In genomic region chr2:181642071-181642470, GRCh38 we compare ENCODE assay signal across 18 cellular contexts. TPM values are rescaled to one million over a fixed set of nuclear protein-coding genes. Genes with fewer than 3 reads are reported as not detected.
"Had no signal": no experiment of that assay in that cellular context is flagged by ENCODE, and none has a peak within 500 bp of the region (broad histone marks: within the 10 kb centered on the region; RNA-seq: fewer than 3 reads in every experiment).

No MANE protein-coding gene starts in this region.

- H3K4me3 Mint-ChIP-seq: activated B cell treated with CpG ODN at 0.5 μM for 24 hours; activated CD4-positive, alpha-beta T cell treated with anti-CD3 and anti-CD28 coated beads, Interleukin-2, amount 10 ng/mL, durations not matched to agents 7 days and 5 days; activated naive CD4-positive, alpha-beta T cell treated with anti-CD3 and anti-CD28 coated beads, Interleukin-2, amount 10 ng/mL, durations not matched to agents 7 days and 5 days; naive thymus-derived CD4-positive, alpha-beta T cell had no signal

- H3K79me2 ChIP-seq: parathyroid adenoma had no signal

- H3K4me1 ChIP-seq: lower lobe of right lung, parathyroid adenoma, thyroid gland had no signal

- H3K27ac ChIP-seq: body of pancreas, epithelial cell of prostate, lower lobe of right lung, parathyroid adenoma, thyroid gland had no signal

- H3K4me3 ChIP-seq: body of pancreas, lower lobe of right lung, thyroid gland had no signal

- H3K4me1 Mint-ChIP-seq: activated B cell treated with CpG ODN at 0.5 μM for 24 hours; activated CD4-positive, alpha-beta T cell treated with anti-CD3 and anti-CD28 coated beads, Interleukin-2, amount 10 ng/mL, durations not matched to agents 7 days and 5 days; activated naive CD4-positive, alpha-beta T cell treated with anti-CD3 and anti-CD28 coated beads, Interleukin-2, amount 10 ng/mL, durations not matched to agents 7 days and 5 days; naive thymus-derived CD4-positive, alpha-beta T cell had no signal

- H3K36me3 Mint-ChIP-seq: activated naive CD4-positive, alpha-beta T cell treated with anti-CD3 and anti-CD28 coated beads, Interleukin-2, amount 10 ng/mL, durations not matched to agents 7 days and 5 days; naive thymus-derived CD4-positive, alpha-beta T cell had no signal

- H3K27ac Mint-ChIP-seq: activated B cell treated with CpG ODN at 0.5 μM for 24 hours; activated CD4-positive, alpha-beta T cell treated with anti-CD3 and anti-CD28 coated beads, Interleukin-2, amount 10 ng/mL, durations not matched to agents 7 days and 5 days; activated naive CD4-positive, alpha-beta T cell treated with anti-CD3 and anti-CD28 coated beads, Interleukin-2, amount 10 ng/mL, durations not matched to agents 7 days and 5 days; activated T-helper 2 cell treated with anti-CD3 and anti-CD28 coated beads, Interferon-gamma antibody, Interleukin-2, Interleukin-4, amounts not matched to agents 10 μg/mL and 5 μg/mL and 100 μg/mL, durations not matched to agents 14 hours and 24 hours and 36 hours; naive thymus-derived CD4-positive, alpha-beta T cell had no signal

- H3K9me3 Mint-ChIP-seq: activated B cell treated with CpG ODN at 0.5 μM for 24 hours; activated CD4-positive, alpha-beta T cell treated with anti-CD3 and anti-CD28 coated beads, Interleukin-2, amount 10 ng/mL, durations not matched to agents 7 days and 5 days; activated naive CD4-positive, alpha-beta T cell treated with anti-CD3 and anti-CD28 coated beads, Interleukin-2, amount 10 ng/mL, durations not matched to agents 7 days and 5 days; activated T-helper 2 cell treated with anti-CD3 and anti-CD28 coated beads, Interferon-gamma antibody, Interleukin-2, Interleukin-4, amounts not matched to agents 10 μg/mL and 5 μg/mL and 100 μg/mL, durations not matched to agents 14 hours and 24 hours and 36 hours had no signal

- H3K9ac ChIP-seq: parathyroid adenoma had no signal

- ATAC-seq: body of pancreas; left cardiac atrium; lower lobe of right lung; naive thymus-derived CD4-positive, alpha-beta T cell had no signal

- H3K27me3 ChIP-seq: body of pancreas, thyroid gland had no signal

- H3K9me3 ChIP-seq: body of pancreas, lower lobe of right lung, thyroid gland had no signal

- H3K36me3 ChIP-seq: lower lobe of right lung, thyroid gland had no signal

- DNase-seq: activated B cell treated with CpG ODN at 0.5 μM for 24 hours; activated CD4-positive, alpha-beta T cell treated with anti-CD3 and anti-CD28 coated beads, Interleukin-2, amount 10 ng/mL, durations not matched to agents 7 days and 5 days; activated naive CD4-positive, alpha-beta T cell treated with anti-CD3 and anti-CD28 coated beads, Interleukin-2, amount 10 ng/mL, durations not matched to agents 7 days and 5 days; body of pancreas; central memory CD4-positive, alpha-beta T cell; cortex of kidney; effector memory CD4-positive, alpha-beta T cell; left cardiac atrium; lower lobe of right lung; naive thymus-derived CD4-positive, alpha-beta T cell; retina; thyroid gland had no signal

- H2AFZ ChIP-seq: parathyroid adenoma had no signal

RNA-seq across cellular contexts. Expression of gene CERKL, which starts 14.8 kb away (rescaled TPM):
- total RNA-seq: activated CD4-positive, alpha-beta T cell treated with anti-CD3 and anti-CD28 coated beads, Interleukin-2, amount 10 ng/mL, durations not matched to agents 7 days and 5 days; activated CD8-positive, alpha-beta memory T cell treated with anti-CD3 and anti-CD28 coated beads for 36 hours; activated T-helper 2 cell treated with anti-CD3 and anti-CD28 coated beads, Interferon-gamma antibody, Interleukin-2, Interleukin-4, amounts not matched to agents 10 μg/mL and 5 μg/mL and 100 μg/mL, durations not matched to agents 14 hours and 24 hours and 36 hours; glomerular endothelial cell; left cardiac atrium; skeletal muscle tissue; thyroid gland had no signal

RNA-seq across cellular contexts. Expression of gene NEUROD1, which starts 38.2 kb away (rescaled TPM):
- total RNA-seq: activated B cell treated with CpG ODN at 0.5 μM for 24 hours; activated CD4-positive, alpha-beta T cell treated with anti-CD3 and anti-CD28 coated beads, Interleukin-2, amount 10 ng/mL, durations not matched to agents 7 days and 5 days; activated CD8-positive, alpha-beta memory T cell treated with anti-CD3 and anti-CD28 coated beads for 36 hours; activated T-helper 2 cell treated with anti-CD3 and anti-CD28 coated beads, Interferon-gamma antibody, Interleukin-2, Interleukin-4, amounts not matched to agents 10 μg/mL and 5 μg/mL and 100 μg/mL, durations not matched to agents 14 hours and 24 hours and 36 hours; glomerular endothelial cell; left cardiac atrium; lower lobe of right lung; naive thymus-derived CD4-positive, alpha-beta T cell; skeletal muscle tissue; thyroid gland had no signal
- polyA plus RNA-seq: naive thymus-derived CD4-positive, alpha-beta T cell had no signal
